Comparison of ENCODE assay signal across 8 cellular contexts in genomic region chr15:64356443-64357040, GRCh38. TPM values are rescaled to one million over a fixed set of nuclear protein-coding genes. Genes with fewer than 3 reads are reported as not detected.
A peak's percentile ranks its signal among the peaks of the same experiment; 100 is the strongest.
DNase-seq lines count a peak whose midpoint lies in the region; ATAC-seq, FAIRE-seq and TF ChIP-seq lines count a peak whose summit lies in the region.

No MANE protein-coding gene starts in this region.

- H3K9ac ChIP-seq in GM12878 (ENCODE audit: control insufficient read depth, insufficient read depth, low read length) (no peak overlapping the region), keratinocyte (ENCODE audit: control insufficient read depth, extremely low read depth, insufficient read depth, low read length) (peak overlapping the region; percentile 84), stomach smooth muscle (ENCODE audit: low read length in 2 of 2) (peak overlapping the region; percentile 12 to 81)

- TF ChIP-seq RAD21 in GM12878 (IDR thresholded peaks at IDR 0.05; ENCODE audit: insufficient read depth, low read depth, low read length), result peak; percentile 45

- 18% methylated on average over 13 of the region's 13 CpGs for WGBS in GM12878 (ENCODE audit: insufficient coverage, insufficient replicate concordance, low lambda C conversion rate, missing lambda C conversion rate)

- peak overlapping the region; percentile 96 to 97 for H3K4me3 Mint-ChIP-seq in CD14-positive monocyte

- H3K79me2 ChIP-seq in GM12878 (ENCODE audit: control insufficient read depth, insufficient read depth, low read length) (peaks cover 29% of the 10 kb centered on the region), keratinocyte (ENCODE audit: control insufficient read depth, insufficient read depth, low read length) (peaks cover 39% of the 10 kb centered on the region)

- H3K4me1 ChIP-seq in GM12878 (ENCODE audit: control insufficient read depth, insufficient read depth, low read length) (peaks cover 3% of the 10 kb centered on the region; the same call in 1 of the 2 replicates), keratinocyte (ENCODE audit: control insufficient read depth, extremely low read depth, insufficient read depth, low read length) (peaks cover 9% of the 10 kb centered on the region), stomach smooth muscle (ENCODE audit: control insufficient read depth, insufficient read depth, low read length) (peaks cover 3% of the 10 kb centered on the region)

- no TSS peak for BruUV-seq in GM12878 (replicated peaks; lab: Mats Ljungman, UMichigan)

- FAIRE-seq in GM12878 (lab: Jason Lieb, UNC) (no peak), keratinocyte (lab: Jason Lieb, UNC) (no peak)

- H3K27ac Mint-ChIP-seq in CD14-positive monocyte, result peak overlapping the region; percentile 79 to 95 (median 90)

- H3K4me1 Mint-ChIP-seq in CD14-positive monocyte, result peaks cover 13% of the 10 kb centered on the region

- SMC1A ChIA-PET in GM12878 (lab: Charles Lee; ENCODE audit: uncharacterized antibody, unreplicated experiment), result interaction anchor here (1.0 kb wide), 4 partner anchors 31 to 147 kb away, joined by 3 read pairs; no protein-coding TSS in a partner anchor

- no peaks in the 10 kb centered on the region for H4K20me1 ChIP-seq in GM12878 (ENCODE audit: control insufficient read depth, insufficient read depth)
- no peaks in the 10 kb centered on the region for H4K20me1 ChIP-seq in keratinocyte (ENCODE audit: control insufficient read depth, extremely low read depth, insufficient read depth, low read length)

- H3K4me3 ChIP-seq in GM12878 (peak overlapping the region; percentile 77), keratinocyte (ENCODE audit: control insufficient read depth in 2 of 3, extremely low read depth in 1 of 3, insufficient read depth in 2 of 3, low read depth in 1 of 3, low read length in 3 of 3) (peak overlapping the region; percentile 68 to 89 (median 80)), stomach smooth muscle (ENCODE audit: low read length in 2 of 2) (peak overlapping the region; percentile 75 to 92)

- dilution Hi-C loops in keratinocyte (cut with MboI; ENCODE audit: extremely low pct_ligation_motif_present, low sequenced_read_pairs), result no loop called here

- in situ Hi-C loops in GM12878 (cut with MboI), result no loop called here

- POLR2A ChIA-PET in GM12878 (lab: Charles Lee), result interaction anchor here (0.6 to 1.8 kb wide), 3 partner anchors 23 to 822 kb away, joined by 3 to 5 read pairs (median 3); partner anchors contain the start of gene PPIB

- H3K27me3 Mint-ChIP-seq in CD14-positive monocyte (ENCODE audit: low read depth in 3 of 3), result no peaks in the 10 kb centered on the region

- ATAC-seq in GM21390 (IDR thresholded peaks at IDR 0.05; ENCODE audit: unreplicated experiment), result peak; percentile 23
- ATAC-seq in GM12878, result peak; percentile 33

- intact Hi-C loops in CD14-positive monocyte (cut with micrococcal nuclease), result loop anchor here in 1 of 2 donors (10.0 kb wide), 2 partner anchors 152 to 192 kb away; partner anchors contain the start of gene PPIB
- intact Hi-C loops in GM12878 (cut with micrococcal nuclease; ENCODE audit: unreplicated experiment), result loop anchor here (5.0 kb wide), 1 partner anchor 194 kb away; the partner anchor contains the start of gene PPIB

- H3K27ac ChIP-seq in GM12878 (ENCODE audit: control insufficient read depth, insufficient read depth), result peak overlapping the region; percentile 22; the same call in 1 of the 2 replicates
- peak overlapping the region; percentile 83 for H3K27ac ChIP-seq in keratinocyte (ENCODE audit: control insufficient read depth, insufficient read depth, low read length)
- H3K27ac ChIP-seq in stomach smooth muscle (ENCODE audit: low read length), result no peak overlapping the region

- H3K9me3 ChIP-seq in GM12878 (replicated peaks; ENCODE audit: control insufficient read depth, insufficient read depth, low read length) (no peaks in the 10 kb centered on the region), keratinocyte (ENCODE audit: control insufficient read depth, low read depth, low read length) (no peaks in the 10 kb centered on the region), stomach smooth muscle (ENCODE audit: control insufficient read depth in 2 of 2, low read length in 2 of 2) (no peaks in the 10 kb centered on the region)

- H3K36me3 ChIP-seq in GM12878 (ENCODE audit: control insufficient read depth in 2 of 2, insufficient read depth in 2 of 2, low read length in 1 of 2), result no peaks in the 10 kb centered on the region; a peak in 1 of 4 replicates
- peaks cover 0 to 3% of the 10 kb centered on the region in 2 experiments for H3K36me3 ChIP-seq in keratinocyte (ENCODE audit: control insufficient read depth in 2 of 2, extremely low read depth in 1 of 2, insufficient read depth in 2 of 2, low read length in 2 of 2)
- no peaks in the 10 kb centered on the region for H3K36me3 ChIP-seq in stomach smooth muscle (ENCODE audit: control insufficient read depth in 2 of 2, insufficient read depth in 2 of 2, low read length in 2 of 2)

- H3K27me3 ChIP-seq in GM12878 (replicated peaks in 1 of 2; ENCODE audit: control insufficient read depth in 2 of 2, insufficient read depth in 2 of 2, low read length in 1 of 2), result no peaks in the 10 kb centered on the region
- H3K27me3 ChIP-seq in keratinocyte (ENCODE audit: control insufficient read depth, extremely low read depth, insufficient read depth, low read length), result no peaks in the 10 kb centered on the region
- H3K27me3 ChIP-seq in stomach smooth muscle (ENCODE audit: control insufficient read depth in 1 of 2, insufficient read depth in 2 of 2, low read length in 2 of 2), result no peaks in the 10 kb centered on the region

- no peak for TF ChIP-seq EP300 in GM12878 (IDR thresholded peaks at IDR 0.05; ENCODE audit: borderline replicate concordance in 1 of 2, control insufficient read depth in 1 of 2, low read depth in 2 of 2, low read length in 2 of 2)

- no peaks in the 10 kb centered on the region for H3K9me1 ChIP-seq in keratinocyte (ENCODE audit: control insufficient read depth, extremely low read depth, insufficient read depth, low read length)

- H2AFZ ChIP-seq in GM12878 (ENCODE audit: control insufficient read depth, low read depth, low read length) (peak overlapping the region; percentile 91), keratinocyte (ENCODE audit: control insufficient read depth, low read length) (peak overlapping the region; percentile 96)

- H3K4me2 ChIP-seq in GM12878 (ENCODE audit: control insufficient read depth, insufficient read depth) (peak overlapping the region; percentile 75), keratinocyte (ENCODE audit: control insufficient read depth, extremely low read depth, insufficient read depth, low read depth, low read length) (peak overlapping the region; percentile 93)

- H3K36me3 Mint-ChIP-seq in CD14-positive monocyte, result no peaks in the 10 kb centered on the region

- no peak for TF ChIP-seq POLR2A in GM12878 (IDR thresholded peaks at IDR 0.05; ENCODE audit: low read depth, low read length)

- peaks cover 0 to 4% (median 0%) of the 10 kb centered on the region in 7 donors for H3K9me3 Mint-ChIP-seq in CD14-positive monocyte

- TF ChIP-seq CTCF in CD14-positive monocyte (IDR thresholded peaks at IDR 0.05) (peak; percentile 56), GM12878 (IDR thresholded peaks at IDR 0.05 in 2 of 3, conservative IDR thresholded peaks at IDR 0.05 in 1 of 3; ENCODE audit: control insufficient read depth in 2 of 3, extremely low read depth in 1 of 3, insufficient read depth in 1 of 3, low read depth in 3 of 3, low read length in 3 of 3) (peak in 2 of 3 experiments; percentile 8 to 46; a peak in 2 of 6 replicates), keratinocyte (optimal IDR thresholded peaks at IDR 0.05 in 1 of 3, IDR thresholded peaks at IDR 0.05 in 1 of 3, conservative IDR thresholded peaks at IDR 0.05 in 1 of 3; ENCODE audit: extremely low read depth in 1 of 3, insufficient read depth in 2 of 3, low read length in 3 of 3) (peak; percentile 15 to 40 (median 33)), GM20000 (IDR thresholded peaks at IDR 0.05; ENCODE audit: extremely low read depth, missing control alignments) (no peak)

- DNase-seq in CD14-positive monocyte (ENCODE audit: low spot score) (no peak), NCI-H2196 (lab: John Stamatoyannopoulos, UW; ENCODE audit: unreplicated experiment) (peak; percentile 50), GM12878 (ENCODE audit: low read depth, low spot score) (no peak), keratinocyte (ENCODE audit: low read depth, low spot score) (no peak), C1 segment of cervical spinal cord (lab: John Stamatoyannopoulos, UW) (no peak), GM20000 (ENCODE audit: low spot score) (no peak)

- CTCF ChIA-PET in GM12878 (lab: Yijun Ruan, JAX), result interaction anchor here (0.7 to 1.3 kb wide), 3 partner anchors 147 to 193 kb away, joined by 3 to 4 read pairs (median 3); partner anchors contain the start of gene PPIB

- RAD21 ChIA-PET in GM12878 (lab: Charles Lee; ENCODE audit: unreplicated experiment), result interaction anchor here (1.0 to 1.8 kb wide), 4 partner anchors 31 to 212 kb away, joined by 3 to 5 read pairs (median 4); partner anchors contain the start of gene TRIP4

RNA-seq across cellular contexts. Expression of gene CSNK1G1, which starts 0.6 kb away (rescaled TPM):
- polyA plus RNA-seq in CD14-positive monocyte (1 to 10 TPM; 4.3 to 8.6 TPM), GM12878 (2011; rRNA removed) (23.4 and 28.9 TPM in 2 replicates), GM12878 (2014; fragmentation: Illumina TruSeq; extraction: Trizol) (13.9 and 14.0 TPM in 2 replicates), GM12878 (2014; fragmentation: Nextera tagmentation; extraction: Ambion mirVana) (1 to 10 TPM; 6.1 to 6.2 TPM), GM12878 (2014; rRNA removed) (8.0 and 8.5 TPM in 2 replicates), GM12878 (2016; fragmentation: Nextera tagmentation; extraction: Ambion mirVana) (10 to 100 TPM; 19.8 to 21.2 TPM), keratinocyte (20.4 to 28.9 TPM (median 23.8 TPM) in 3 replicates)
- 102 and 112 TPM in 2 replicates for total RNA-seq in GM12878 (2013; cell fraction: nucleolus; rRNA removed)
- total RNA-seq in GM12878 (2014; rRNA removed) (10.8 and 11.2 TPM in 2 replicates), GM12878 (2014; rRNA removed; fragmentation: Illumina TruSeq; extraction: Trizol) (18.0 and 18.2 TPM in 2 replicates), GM12878 (2021) (15.1 and 16.7 TPM in 2 replicates)
- 5.5 TPM for polyA plus RNA-seq in GM12878 (2011; ENCODE audit: low read depth)
- polyA plus RNA-seq in GM12878 (2011; cell fraction: cytosol; rRNA removed), result 11.6 and 12.8 TPM in 2 replicates
- 14.2 and 14.8 TPM in 2 replicates for polyA plus RNA-seq in GM12878 (2011; cell fraction: nucleus; rRNA removed)
- polyA plus RNA-seq in GM12878 (2012), result 7.9 and 9.1 TPM in 2 replicates
- polyA minus RNA-seq in GM12878 (2011; rRNA and poly(A)+ RNA removed), result 50.2 and 82.0 TPM in 2 replicates
- polyA minus RNA-seq in GM12878 (2011; cell fraction: cytosol; rRNA and poly(A)+ RNA removed), result 16.1 and 16.8 TPM in 2 replicates
- polyA minus RNA-seq in GM12878 (2011; cell fraction: nucleus; rRNA and poly(A)+ RNA removed), result 20.1 and 32.1 TPM in 2 replicates
- polyA plus RNA-seq in keratinocyte (2011; ENCODE audit: low read depth), result 17.7 TPM
- 12.2 and 25.9 TPM in 2 replicates for polyA plus RNA-seq in keratinocyte (2011; cell fraction: cytosol; rRNA removed)
- 33.5 and 34.1 TPM in 2 replicates for polyA plus RNA-seq in keratinocyte (2011; cell fraction: nucleus; rRNA removed)
- polyA plus RNA-seq in keratinocyte (2012; ENCODE audit: low replicate concordance), result 11.9 and 13.5 TPM in 2 replicates
- 21.3 to 111 TPM (median 54.6 TPM) in 3 replicates for polyA minus RNA-seq in keratinocyte
- polyA minus RNA-seq in keratinocyte (2011; cell fraction: cytosol; rRNA and poly(A)+ RNA removed), result 38.6 TPM
- polyA minus RNA-seq in keratinocyte (2011; cell fraction: nucleus; rRNA and poly(A)+ RNA removed), result 64.7 and 102 TPM in 2 replicates

RNA-seq across cellular contexts. Expression of gene PCLAF, which starts 24.7 kb away (rescaled TPM):
- polyA plus RNA-seq in CD14-positive monocyte (not detected), GM12878 (2011; rRNA removed) (368 and 467 TPM in 2 replicates), GM12878 (2014; fragmentation: Illumina TruSeq; extraction: Trizol) (293 and 408 TPM in 2 replicates), GM12878 (2014; fragmentation: Nextera tagmentation; extraction: Ambion mirVana) (100 to 1,000 TPM; 508 to 627 TPM), GM12878 (2014; rRNA removed) (283 and 318 TPM in 2 replicates), GM12878 (2016; fragmentation: Nextera tagmentation; extraction: Ambion mirVana) (100 to 1,000 TPM; 376 to 393 TPM), keratinocyte (11.0 to 55.0 TPM (median 37.7 TPM) in 3 replicates)
- 22.6 and 34.6 TPM in 2 replicates for total RNA-seq in GM12878 (2013; cell fraction: nucleolus; rRNA removed)
- total RNA-seq in GM12878 (2014; rRNA removed) (171 and 200 TPM in 2 replicates), GM12878 (2014; rRNA removed; fragmentation: Illumina TruSeq; extraction: Trizol) (79.0 and 80.1 TPM in 2 replicates), GM12878 (2021) (88.6 and 90.6 TPM in 2 replicates)
- polyA plus RNA-seq in GM12878 (2011; ENCODE audit: low read depth), result 70.2 TPM
- polyA plus RNA-seq in GM12878 (2011; cell fraction: cytosol; rRNA removed), result 106 and 146 TPM in 2 replicates
- 98.0 and 107 TPM in 2 replicates for polyA plus RNA-seq in GM12878 (2011; cell fraction: nucleus; rRNA removed)
- polyA plus RNA-seq in GM12878 (2012), result 112 and 155 TPM in 2 replicates
- 75.5 and 84.5 TPM in 2 replicates for polyA minus RNA-seq in GM12878 (2011; rRNA and poly(A)+ RNA removed)
- 13.6 and 24.7 TPM in 2 replicates for polyA minus RNA-seq in GM12878 (2011; cell fraction: cytosol; rRNA and poly(A)+ RNA removed)
- polyA minus RNA-seq in GM12878 (2011; cell fraction: nucleus; rRNA and poly(A)+ RNA removed), result 20.6 and 34.7 TPM in 2 replicates
- polyA plus RNA-seq in keratinocyte (2011; ENCODE audit: low read depth), result 1.8 TPM
- 10.7 and 13.9 TPM in 2 replicates for polyA plus RNA-seq in keratinocyte (2011; cell fraction: cytosol; rRNA removed)
- 3.5 and 6.9 TPM in 2 replicates for polyA plus RNA-seq in keratinocyte (2011; cell fraction: nucleus; rRNA removed)
- polyA plus RNA-seq in keratinocyte (2012; ENCODE audit: low replicate concordance), result 2.7 and 24.7 TPM in 2 replicates
- 4.1 to 12.2 TPM (median 5.7 TPM) in 3 replicates for polyA minus RNA-seq in keratinocyte
- 3.5 TPM for polyA minus RNA-seq in keratinocyte (2011; cell fraction: cytosol; rRNA and poly(A)+ RNA removed)
- 0.62 and 1.4 TPM in 2 replicates for polyA minus RNA-seq in keratinocyte (2011; cell fraction: nucleus; rRNA and poly(A)+ RNA removed)

RNA-seq across cellular contexts. Expression of gene TRIP4, which starts 31.1 kb away (rescaled TPM):
- 10 to 100 TPM; 35.6 to 40.1 TPM for polyA plus RNA-seq in CD14-positive monocyte
- 18.7 and 22.6 TPM in 2 replicates for total RNA-seq in GM12878 (2013; cell fraction: nucleolus; rRNA removed)
- total RNA-seq in GM12878 (2014; rRNA removed), result 5.9 and 6.4 TPM in 2 replicates
- 11.8 and 12.4 TPM in 2 replicates for total RNA-seq in GM12878 (2014; rRNA removed; fragmentation: Illumina TruSeq; extraction: Trizol)
- total RNA-seq in GM12878 (2021), result 17.0 and 19.1 TPM in 2 replicates
- polyA plus RNA-seq in GM12878 (2011; ENCODE audit: low read depth), result 14.1 TPM
- polyA plus RNA-seq in GM12878 (2011; rRNA removed), result 20.0 and 28.2 TPM in 2 replicates
- 10.3 and 10.9 TPM in 2 replicates for polyA plus RNA-seq in GM12878 (2011; cell fraction: cytosol; rRNA removed)
- 11.2 and 12.7 TPM in 2 replicates for polyA plus RNA-seq in GM12878 (2011; cell fraction: nucleus; rRNA removed)
- 15.0 and 18.2 TPM in 2 replicates for polyA plus RNA-seq in GM12878 (2012)
- 22.7 and 26.0 TPM in 2 replicates for polyA plus RNA-seq in GM12878 (2014; fragmentation: Illumina TruSeq; extraction: Trizol)
- 10 to 100 TPM; 20.0 to 23.8 TPM for polyA plus RNA-seq in GM12878 (2014; fragmentation: Nextera tagmentation; extraction: Ambion mirVana)
- 12.0 and 15.2 TPM in 2 replicates for polyA plus RNA-seq in GM12878 (2014; rRNA removed)
- polyA plus RNA-seq in GM12878 (2016; fragmentation: Nextera tagmentation; extraction: Ambion mirVana), result 10 to 100 TPM; 24.1 to 24.5 TPM
- polyA minus RNA-seq in GM12878 (2011; rRNA and poly(A)+ RNA removed), result 14.0 and 15.4 TPM in 2 replicates
- polyA minus RNA-seq in GM12878 (2011; cell fraction: cytosol; rRNA and poly(A)+ RNA removed), result 5.5 and 7.8 TPM in 2 replicates
- 8.8 and 27.6 TPM in 2 replicates for polyA minus RNA-seq in GM12878 (2011; cell fraction: nucleus; rRNA and poly(A)+ RNA removed)
- polyA plus RNA-seq in keratinocyte, result 27.9 to 31.5 TPM (median 31.1 TPM) in 3 replicates
- 34.8 TPM for polyA plus RNA-seq in keratinocyte (2011; ENCODE audit: low read depth)
- polyA plus RNA-seq in keratinocyte (2011; cell fraction: cytosol; rRNA removed), result 20.5 and 34.8 TPM in 2 replicates
- polyA plus RNA-seq in keratinocyte (2011; cell fraction: nucleus; rRNA removed), result 34.2 and 37.3 TPM in 2 replicates
- polyA plus RNA-seq in keratinocyte (2012; ENCODE audit: low replicate concordance), result 25.5 and 27.0 TPM in 2 replicates
- 7.2 to 24.5 TPM (median 19.9 TPM) in 3 replicates for polyA minus RNA-seq in keratinocyte
- polyA minus RNA-seq in keratinocyte (2011; cell fraction: cytosol; rRNA and poly(A)+ RNA removed), result 18.0 TPM
- 18.9 and 34.7 TPM in 2 replicates for polyA minus RNA-seq in keratinocyte (2011; cell fraction: nucleus; rRNA and poly(A)+ RNA removed)
